ENCODE assay signal across 20 cellular contexts in genomic region chr5:157594237-157594636, GRCh38. TPM values are rescaled to one million over a fixed set of nuclear protein-coding genes. Genes with fewer than 3 reads are reported as not detected.
DNase-seq lines count a peak whose midpoint lies in the region; ATAC-seq and TF ChIP-seq lines count a peak whose summit lies in the region.
"Had no signal": no experiment of that assay in that cellular context is flagged by ENCODE, and none has a peak within 500 bp of the region (broad histone marks: within the 10 kb centered on the region; RNA-seq: fewer than 3 reads in every experiment).

No MANE protein-coding gene starts in this region.

- no peak overlapping the region for H3K27ac ChIP-seq in tibial nerve
- H3K27ac ChIP-seq: body of pancreas, dorsolateral prefrontal cortex, esophagus muscularis mucosa, HL-60 had no signal

- H3K36me3 ChIP-seq in tibial nerve, result no peaks in the 10 kb centered on the region
- H3K36me3 ChIP-seq: esophagus muscularis mucosa had no signal

- H3K27me3 ChIP-seq in tibial nerve, result no peaks in the 10 kb centered on the region
- H3K27me3 ChIP-seq: body of pancreas, esophagus muscularis mucosa had no signal

- H3K4me3 Mint-ChIP-seq in activated T-cell treated with anti-CD3 and anti-CD28 coated beads, Interleukin-2, amount 50 U/mL, for 4 hours, result no peak overlapping the region
- peak overlapping the region; percentile 71 for H3K4me3 Mint-ChIP-seq in activated T-helper 1 cell treated with anti-CD3 and anti-CD28 coated beads, Interleukin-12 subunit alpha, Interleukin-12 subunit beta, Interleukin-2, Interleukin-4 antibody, amounts not matched to agents 30 ng/mL and 10 ng/mL and 1 ng/mL, durations not matched to agents 14 hours and 24 hours and 36 hours

- no peaks in the 10 kb centered on the region for H3K27me3 Mint-ChIP-seq in activated T-cell treated with anti-CD3 and anti-CD28 coated beads, Interleukin-2, amount 50 U/mL, for 4 hours (ENCODE audit: low read depth)
- H3K27me3 Mint-ChIP-seq in activated T-helper 1 cell treated with anti-CD3 and anti-CD28 coated beads, Interleukin-12 subunit alpha, Interleukin-12 subunit beta, Interleukin-2, Interleukin-4 antibody, amounts not matched to agents 30 ng/mL and 10 ng/mL and 1 ng/mL, durations not matched to agents 14 hours and 24 hours and 36 hours (ENCODE audit: insufficient read depth), result no peaks in the 10 kb centered on the region

- H3K36me3 Mint-ChIP-seq in activated T-cell treated with anti-CD3 and anti-CD28 coated beads, Interleukin-2, amount 50 U/mL, for 4 hours (ENCODE audit: insufficient read depth), result no peaks in the 10 kb centered on the region
- H3K36me3 Mint-ChIP-seq in activated T-helper 1 cell treated with anti-CD3 and anti-CD28 coated beads, Interleukin-12 subunit alpha, Interleukin-12 subunit beta, Interleukin-2, Interleukin-4 antibody, amounts not matched to agents 30 ng/mL and 10 ng/mL and 1 ng/mL, durations not matched to agents 14 hours and 24 hours and 36 hours (ENCODE audit: low read depth), result peaks cover 11% of the 10 kb centered on the region

- peaks cover 3% of the 10 kb centered on the region for H3K9me3 Mint-ChIP-seq in activated T-cell treated with anti-CD3 and anti-CD28 coated beads, Interleukin-2, amount 50 U/mL, for 4 hours
- peaks cover 11% of the 10 kb centered on the region for H3K9me3 Mint-ChIP-seq in activated T-helper 1 cell treated with anti-CD3 and anti-CD28 coated beads, Interleukin-12 subunit alpha, Interleukin-12 subunit beta, Interleukin-2, Interleukin-4 antibody, amounts not matched to agents 30 ng/mL and 10 ng/mL and 1 ng/mL, durations not matched to agents 14 hours and 24 hours and 36 hours

- intact Hi-C loops in activated T-helper 1 cell treated with anti-CD3 and anti-CD28 coated beads, Interleukin-12 subunit alpha, Interleukin-12 subunit beta, Interleukin-2, Interleukin-4 antibody, amounts not matched to agents 30 ng/mL and 10 ng/mL and 1 ng/mL, durations not matched to agents 14 hours and 24 hours and 36 hours (cut with micrococcal nuclease), result loop anchor here (1.0 kb wide), 2 partner anchors 9 to 13 kb away; no protein-coding TSS in a partner anchor

- peak overlapping the region; percentile 80 for H3K27ac Mint-ChIP-seq in activated T-helper 1 cell treated with anti-CD3 and anti-CD28 coated beads, Interleukin-12 subunit alpha, Interleukin-12 subunit beta, Interleukin-2, Interleukin-4 antibody, amounts not matched to agents 30 ng/mL and 10 ng/mL and 1 ng/mL, durations not matched to agents 14 hours and 24 hours and 36 hours

- no peak for TF ChIP-seq EP300 in tibial nerve (IDR thresholded peaks at IDR 0.05)

- no peak for DNase-seq in activated T-cell treated with anti-CD3 and anti-CD28 coated beads, Interleukin-2, amount 50 U/mL, for 4 hours
- no peak for DNase-seq in activated T-cell treated with anti-CD3 and anti-CD28 coated beads, Interleukin-2, amount 50 U/mL, for 1 hour
- no peak for DNase-seq in activated T-helper 1 cell treated with anti-CD3 and anti-CD28 coated beads, Interleukin-12 subunit alpha, Interleukin-12 subunit beta, Interleukin-2, Interleukin-4 antibody, amounts not matched to agents 30 ng/mL and 10 ng/mL and 1 ng/mL, durations not matched to agents 14 hours and 24 hours and 36 hours (ENCODE audit: low spot score)
- peak; percentile 18 for DNase-seq in skeletal muscle cell (ENCODE audit: low read depth)
- no peak for DNase-seq in tibial nerve (ENCODE audit: low spot score in 2 of 2)
- no peak for DNase-seq in cortex of kidney (lab: John Stamatoyannopoulos, UW)
- DNase-seq: activated CD4-positive, alpha-beta T cell treated with anti-CD3 and anti-CD28 coated beads for 48 hours; activated gamma-delta T cell treated with Interleukin-2 at 50 U/mL for 16 hours; body of pancreas; Calu3; dorsolateral prefrontal cortex; head of caudate nucleus; KG1; NCI-H1436; T-helper 9 cell had no signal

- ATAC-seq in activated T-cell treated with anti-CD3 and anti-CD28 coated beads, Interleukin-2, amount 50 U/mL, for 4 hours, result peak; percentile 51 to 53
- ATAC-seq in GM19463 (IDR thresholded peaks at IDR 0.05; ENCODE audit: unreplicated experiment) (peak; percentile 21), GM18907 (IDR thresholded peaks at IDR 0.05; ENCODE audit: unreplicated experiment) (no peak)
- ATAC-seq: body of pancreas had no signal

- no peak for TF ChIP-seq POLR2A in tibial nerve (IDR thresholded peaks at IDR 0.05)

- H3K9me3 ChIP-seq in tibial nerve, result no peaks in the 10 kb centered on the region
- H3K9me3 ChIP-seq: body of pancreas, esophagus muscularis mucosa had no signal

- H3K4me3 ChIP-seq in skeletal muscle cell (ENCODE audit: low read depth, low read length) (no peak overlapping the region), tibial nerve (no peak overlapping the region)
- H3K4me3 ChIP-seq: body of pancreas, dorsolateral prefrontal cortex, esophagus muscularis mucosa, skin epidermis had no signal

- peaks cover 75% of the 10 kb centered on the region for H3K4me1 Mint-ChIP-seq in activated T-cell treated with anti-CD3 and anti-CD28 coated beads, Interleukin-2, amount 50 U/mL, for 4 hours (ENCODE audit: low read depth)
- peaks cover 83% of the 10 kb centered on the region for H3K4me1 Mint-ChIP-seq in activated T-helper 1 cell treated with anti-CD3 and anti-CD28 coated beads, Interleukin-12 subunit alpha, Interleukin-12 subunit beta, Interleukin-2, Interleukin-4 antibody, amounts not matched to agents 30 ng/mL and 10 ng/mL and 1 ng/mL, durations not matched to agents 14 hours and 24 hours and 36 hours (ENCODE audit: low read depth)

- no peak for TF ChIP-seq CTCF in tibial nerve (IDR thresholded peaks at IDR 0.05)

- peaks cover 0 to 23% (median 12%) of the 10 kb centered on the region in 4 donors for H3K4me1 ChIP-seq in tibial nerve
- H3K4me1 ChIP-seq: body of pancreas had no signal

RNA-seq across cellular contexts. Expression of gene ADAM19, which starts 18.7 kb away (rescaled TPM):
- total RNA-seq in activated T-cell treated with anti-CD3 and anti-CD28 coated beads, Interleukin-2, amount 50 U/mL, for 4 hours, result 10 to 100 TPM; 37.9 to 54.9 (median 49.2) TPM
- total RNA-seq in activated T-helper 1 cell treated with anti-CD3 and anti-CD28 coated beads, Interleukin-12 subunit alpha, Interleukin-12 subunit beta, Interleukin-2, Interleukin-4 antibody, amounts not matched to agents 30 ng/mL and 10 ng/mL and 1 ng/mL, durations not matched to agents 14 hours and 24 hours and 36 hours, result 341 and 348 TPM in 2 replicates
- total RNA-seq in tibial nerve, result 10 to 100 TPM in 2 of 4 donors, 1 to 10 TPM in 2; 7.2 to 13.2 (median 9.5) TPM

RNA-seq across cellular contexts. Expression of gene SOX30, which starts 58.0 kb away (rescaled TPM):
- under 1 TPM in 1 of 3 donors, not detected in 2; 0.08 TPM for total RNA-seq in activated T-cell treated with anti-CD3 and anti-CD28 coated beads, Interleukin-2, amount 50 U/mL, for 4 hours
- 0.12 and 0.29 TPM in 2 replicates for total RNA-seq in activated T-helper 1 cell treated with anti-CD3 and anti-CD28 coated beads, Interleukin-12 subunit alpha, Interleukin-12 subunit beta, Interleukin-2, Interleukin-4 antibody, amounts not matched to agents 30 ng/mL and 10 ng/mL and 1 ng/mL, durations not matched to agents 14 hours and 24 hours and 36 hours
- total RNA-seq in tibial nerve, result under 1 TPM in 1 of 4 donors, not detected in 3; 0.20 TPM
- total RNA-seq: body of pancreas had no signal
